ENCODE assay signal across 1 cellular context in genomic region chr2:18949871-18950597, GRCh38.
TF ChIP-seq lines count a peak whose summit lies in the region.

No MANE protein-coding gene starts in this region.

TF ChIP-seq in A549, 52 proteins besides CTCF, POLR2A, EP300 and RAD21 (continued from another document):
- TF ChIP-seq TFCP2L1 (CRISPR knock-in tag; IDR thresholded peaks at IDR 0.05) (no peak), E2F6 (IDR thresholded peaks at IDR 0.05; ENCODE audit: borderline replicate concordance, low read depth) (no peak), CEBPB (IDR thresholded peaks at IDR 0.05) (peak in 1 of 2 experiments; percentile 27; a peak in 1 of 4 replicates), PBX3 (IDR thresholded peaks at IDR 0.05) (no peak), CHD2 (IDR thresholded peaks at IDR 0.05; ENCODE audit: low read length, partially characterized antibody) (no peak), SREBF2 (IDR thresholded peaks at IDR 0.05) (no peak), ZNF302 (CRISPR knock-in tag; IDR thresholded peaks at IDR 0.05) (no peak), EHF (CRISPR knock-in tag; IDR thresholded peaks at IDR 0.05) (no peak), TP53 (CRISPR knock-in tag; IDR thresholded peaks at IDR 0.05) (no peak), SMC3 (IDR thresholded peaks at IDR 0.05) (0 out of 3 replicates have a peak, but pooled peaks have one; percentile 9), HES2 (IDR thresholded peaks at IDR 0.05) (no peak), ATOH8 (CRISPR knock-in tag; IDR thresholded peaks at IDR 0.05; ENCODE audit: low read depth) (no peak), ZSCAN20 (CRISPR knock-in tag; IDR thresholded peaks at IDR 0.05) (no peak)
